2 cellular contexts compared by ENCODE assay signal in genomic region chr5:177491983-177492746, GRCh38.
TF ChIP-seq lines count a peak whose summit lies in the region.

No MANE protein-coding gene starts in this region.

TF ChIP-seq in A549, 52 proteins besides CTCF, POLR2A, EP300 and RAD21:
- TF ChIP-seq TFCP2L1 (CRISPR knock-in tag; IDR thresholded peaks at IDR 0.05) (no peak), CBX8 (IDR thresholded peaks at IDR 0.05) (no peak), MYC (IDR thresholded peaks at IDR 0.05; ENCODE audit: borderline replicate concordance, low read length) (no peak), E2F6 (IDR thresholded peaks at IDR 0.05; ENCODE audit: borderline replicate concordance, low read depth) (no peak), ZFP36 (IDR thresholded peaks at IDR 0.05; ENCODE audit: borderline replicate concordance, partially characterized antibody) (no peak), JUNB (IDR thresholded peaks at IDR 0.05) (no peak), HOXA7 (CRISPR knock-in tag; IDR thresholded peaks at IDR 0.05) (no peak), CEBPB (IDR thresholded peaks at IDR 0.05) (no peak), RARB (CRISPR knock-in tag; IDR thresholded peaks at IDR 0.05) (no peak), KDM1A (IDR thresholded peaks at IDR 0.05; ENCODE audit: low read depth) (no peak), CHD4 (IDR thresholded peaks at IDR 0.05; ENCODE audit: borderline replicate concordance) (no peak), KDM5A (IDR thresholded peaks at IDR 0.05) (no peak), RNF2 (IDR thresholded peaks at IDR 0.05; ENCODE audit: borderline replicate concordance, low read depth) (no peak), TP53 (CRISPR knock-in tag; IDR thresholded peaks at IDR 0.05) (no peak), FOSB (CRISPR knock-in tag; IDR thresholded peaks at IDR 0.05) (no peak), POLR2AphosphoS2 (conservative IDR thresholded peaks at IDR 0.05; ENCODE audit: low read length) (no peak), HDAC2 (IDR thresholded peaks at IDR 0.05) (no peak), BHLHE40 (IDR thresholded peaks at IDR 0.05; ENCODE audit: low read depth, low read length) (no peak), FOSL2 (IDR thresholded peaks at IDR 0.05) (no peak), FOSL2 (CRISPR knock-in tag; IDR thresholded peaks at IDR 0.05) (no peak)

TF ChIP-seq in HCT116, 20 proteins besides CTCF, POLR2A, EP300 and RAD21:
- 0 out of 2 replicates have a peak, but pooled peaks have one; percentile 5 for TF ChIP-seq POLR2AphosphoS5 (IDR thresholded peaks at IDR 0.05; ENCODE audit: low read depth, low read length)
- TF ChIP-seq REST (IDR thresholded peaks at IDR 0.05; ENCODE audit: low read depth) = no peak
TF ChIP-seq in HCT116: peak in this region for 1.
